In genomic region chr7:143380264-143380645, GRCh38 we compare ENCODE assay signal across 8 cellular contexts. TPM values are rescaled to one million over a fixed set of nuclear protein-coding genes. Genes with fewer than 3 reads are reported as not detected.
DNase-seq lines count a peak whose midpoint lies in the region; ATAC-seq, FAIRE-seq and TF ChIP-seq lines count a peak whose summit lies in the region.

No MANE protein-coding gene starts in this region.

- in situ Hi-C loops in HepG2 (cut with HindIII; ENCODE audit: extremely low pct_ligation_motif_present, low pct_unique_long_range_greater_than_20kb), result loop anchor here (5.0 to 25.0 kb wide), 2 partner anchors 37 to 532 kb away; partner anchors contain the start of gene TCAF1

- TF ChIP-seq POLR2A in HepG2 (IDR thresholded peaks at IDR 0.05; ENCODE audit: insufficient read depth in 1 of 2, low read depth in 2 of 2, low read length in 2 of 2), result 0 out of 4 replicates have a peak, but pooled peaks of 1 of the 2 experiments have one; percentile 5

- intact Hi-C loops in HepG2 (cut with micrococcal nuclease; ENCODE audit: unreplicated experiment), result loop anchor here (1.0 to 2.0 kb wide), 3 partner anchors 29 to 95 kb away; partner anchors contain the start of genes EPHA1 and TMEM139

- CTCF ChIA-PET in activated CD4-positive, alpha-beta T cell treated with anti-CD3 and anti-CD28 coated beads, Interleukin-2, amount 10 ng/mL, durations not matched to agents 7 days and 5 days (lab: Charles Lee), result interaction anchor here (0.6 to 3.5 kb wide), 35 partner anchors 9 to 864 kb away, joined by 3 to 31 read pairs (median 5); partner anchors contain the start of genes CLCN1 and GSTK1
- CTCF ChIA-PET in HepG2 (lab: Yijun Ruan, JAX; ENCODE audit: low intra/inter-chr PET ratio, low total read pairs), result interaction anchor here (0.7 to 2.8 kb wide), 2 partner anchors 29 to 36 kb away, joined by 3 to 24 read pairs; no protein-coding TSS in a partner anchor

- H3K36me3 ChIP-seq in HepG2 (replicated peaks in 1 of 2; ENCODE audit: control insufficient read depth in 1 of 2, insufficient read depth in 2 of 2, low read length in 2 of 2), result peaks cover 0 to 2% of the 10 kb centered on the region in 2 experiments; a peak in 1 of 5 replicates

- DNase-seq in AG09319 (ENCODE audit: extremely low read depth, low read depth) (peak; percentile 76), NCI-H345 treated with DMSO at 0.1 percent for 48 hours (lab: John Stamatoyannopoulos, UW; ENCODE audit: unreplicated experiment) (peak; percentile 70), dedifferentiated amniotic fluid mesenchymal stem cell (ENCODE audit: extremely low spot score) (peak; percentile 90), HepG2 (ENCODE audit: low spot score) (peak; percentile 61)
- DNase-seq in activated CD4-positive, alpha-beta T cell treated with anti-CD3 and anti-CD28 coated beads, Interleukin-2, amount 10 ng/mL, durations not matched to agents 7 days and 5 days, result peak; percentile 88
- DNase-seq in stimulated activated CD4-positive, alpha-beta T cell treated with anti-CD3 and anti-CD28 coated beads, Interleukin-2, amount 100 ng/mL, for 4 hours (ENCODE audit: low read depth), result peak; percentile 77

- FAIRE-seq in HepG2 (lab: Jason Lieb, UNC), result no peak

- TF ChIP-seq CTCF in AG09319 (IDR thresholded peaks at IDR 0.05; ENCODE audit: low read depth, low read length) (peak; percentile 83), HepG2 (CRISPR knock-in tag; IDR thresholded peaks at IDR 0.05) (peak; percentile 80)

- H3K9ac ChIP-seq in HepG2 (ENCODE audit: insufficient read depth, low read depth, low read length), result peak overlapping the region; percentile 88

- H3K4me3 Mint-ChIP-seq in activated CD4-positive, alpha-beta T cell treated with anti-CD3 and anti-CD28 coated beads, Interleukin-2, amount 10 ng/mL, durations not matched to agents 7 days and 5 days, result peak overlapping the region; percentile 84

- BruUV-seq in HepG2 (replicated peaks; lab: Mats Ljungman, UMichigan), result no TSS peak

- peaks cover 42% of the 10 kb centered on the region for H3K4me1 Mint-ChIP-seq in activated CD4-positive, alpha-beta T cell treated with anti-CD3 and anti-CD28 coated beads, Interleukin-2, amount 10 ng/mL, durations not matched to agents 7 days and 5 days

- POLR2A ChIA-PET in activated CD4-positive, alpha-beta T cell treated with anti-CD3 and anti-CD28 coated beads, Interleukin-2, amount 10 ng/mL, durations not matched to agents 7 days and 5 days (lab: Charles Lee), result no interaction called here
- POLR2A ChIA-PET in HepG2 (lab: Yijun Ruan, JAX), result interaction anchor here (0.8 to 2.2 kb wide), 6 partner anchors 11 to 117 kb away, joined by 3 to 17 read pairs (median 10); partner anchors contain the start of genes CASP2, EPHA1 and GSTK1

- peaks cover 5% of the 10 kb centered on the region; the same call in 1 of the 2 replicates for H4K20me1 ChIP-seq in HepG2 (ENCODE audit: insufficient read depth, low read length)

- TF ChIP-seq EP300 in HepG2 (IDR thresholded peaks at IDR 0.05; ENCODE audit: low read depth in 2 of 2, low read length in 2 of 2), result no peak
- TF ChIP-seq EP300 in HepG2 (CRISPR knock-in tag; IDR thresholded peaks at IDR 0.05; ENCODE audit: borderline replicate concordance), result no peak

- WGBS in HepG2 (ENCODE audit: low lambda C conversion rate), result 0% methylated on average over 9 of the region's 35 CpGs

- peaks cover 9% of the 10 kb centered on the region for H3K36me3 Mint-ChIP-seq in activated CD4-positive, alpha-beta T cell treated with anti-CD3 and anti-CD28 coated beads, Interleukin-2, amount 10 ng/mL, durations not matched to agents 7 days and 5 days (ENCODE audit: low read depth)

- ATAC-seq in GM18907 (IDR thresholded peaks at IDR 0.05; ENCODE audit: unreplicated experiment) (peak; percentile 69), HG03139 (IDR thresholded peaks at IDR 0.05; ENCODE audit: unreplicated experiment) (peak; percentile 45), HepG2 (peak; percentile 73)

- H3K9me3 Mint-ChIP-seq in activated CD4-positive, alpha-beta T cell treated with anti-CD3 and anti-CD28 coated beads, Interleukin-2, amount 10 ng/mL, durations not matched to agents 7 days and 5 days, result no peaks in the 10 kb centered on the region

- TF ChIP-seq RAD21 in HepG2 (CRISPR knock-in tag; IDR thresholded peaks at IDR 0.05), result peak; percentile 60; the same call in 1 of the 2 replicates

- H3K79me2 ChIP-seq in HepG2 (ENCODE audit: insufficient read depth, low read length), result peaks cover 12% of the 10 kb centered on the region

- H2AFZ ChIP-seq in HepG2 (ENCODE audit: low read length), result peak overlapping the region; percentile 54

- peaks cover 47% of the 10 kb centered on the region for H3K4me1 ChIP-seq in HepG2 (ENCODE audit: insufficient read depth, low read length)

- H3K27me3 ChIP-seq in HepG2 (ENCODE audit: control insufficient read depth in 1 of 2, insufficient read depth in 2 of 2, low read length in 2 of 2), result no peaks in the 10 kb centered on the region

- H3K4me3 ChIP-seq in HepG2 (replicated peaks in 1 of 3; ENCODE audit: insufficient read depth in 1 of 3, low read depth in 2 of 3, low read length in 3 of 3), result peak overlapping the region; percentile 94 to 98 (median 98)

- peak overlapping the region; percentile 81 for H3K4me2 ChIP-seq in HepG2 (ENCODE audit: low read depth, low read length)

- H3K27ac Mint-ChIP-seq in activated CD4-positive, alpha-beta T cell treated with anti-CD3 and anti-CD28 coated beads, Interleukin-2, amount 10 ng/mL, durations not matched to agents 7 days and 5 days, result peak overlapping the region; percentile 93

- no peaks in the 10 kb centered on the region for H3K9me3 ChIP-seq in HepG2 (ENCODE audit: low read length)

- peak overlapping the region; percentile 89 for H3K27ac ChIP-seq in HepG2 (ENCODE audit: extremely low read length, insufficient read depth, low read length)

- H3K27me3 Mint-ChIP-seq in activated CD4-positive, alpha-beta T cell treated with anti-CD3 and anti-CD28 coated beads, Interleukin-2, amount 10 ng/mL, durations not matched to agents 7 days and 5 days, result no peaks in the 10 kb centered on the region

RNA-seq across cellular contexts. Expression of gene ZYX, which starts 0.9 kb away (rescaled TPM):
- total RNA-seq in activated CD4-positive, alpha-beta T cell treated with anti-CD3 and anti-CD28 coated beads, Interleukin-2, amount 10 ng/mL, durations not matched to agents 7 days and 5 days, result 100 to 1,000 TPM; 189 TPM
- total RNA-seq in HepG2 (2016; rRNA removed; fragmentation: Illumina TruSeq; extraction: Trizol), result 13.1 and 13.7 TPM in 2 replicates
- 4.5 and 5.0 TPM in 2 replicates for total RNA-seq in HepG2 (2016; cell fraction: cytosol; rRNA removed; fragmentation: Illumina TruSeq; extraction: Trizol; ENCODE audit: low read depth)
- 13.1 and 14.8 TPM in 2 replicates for total RNA-seq in HepG2 (2016; cell fraction: insoluble cytoplasmic fraction; rRNA removed; fragmentation: Illumina TruSeq; extraction: Trizol)
- total RNA-seq in HepG2 (2016; cell fraction: membrane; rRNA removed; fragmentation: Illumina TruSeq; extraction: Trizol), result 14.4 and 16.8 TPM in 2 replicates
- 17.7 and 17.8 TPM in 2 replicates for total RNA-seq in HepG2 (2016; cell fraction: nucleus; rRNA removed; fragmentation: Illumina TruSeq; extraction: Trizol)
- 9.9 and 10.5 TPM in 2 replicates for polyA plus RNA-seq in HepG2 (2011; rRNA removed)
- polyA plus RNA-seq in HepG2 (2011; cell fraction: cytosol; rRNA removed), result 5.3 and 6.8 TPM in 2 replicates
- 39.4 and 48.1 TPM in 2 replicates for polyA plus RNA-seq in HepG2 (2011; cell fraction: nucleus; rRNA removed)
- polyA plus RNA-seq in HepG2 (2012), result 28.9 and 45.1 TPM in 2 replicates
- polyA plus RNA-seq in HepG2 (2016; cell fraction: cytosol; fragmentation: Illumina TruSeq; extraction: Trizol; ENCODE audit: low read depth), result 21.1 and 21.6 TPM in 2 replicates
- polyA plus RNA-seq in HepG2 (2016; cell fraction: insoluble cytoplasmic fraction; fragmentation: Illumina TruSeq; extraction: Trizol; ENCODE audit: low read depth), result 42.5 and 68.7 TPM in 2 replicates
- polyA plus RNA-seq in HepG2 (2016; cell fraction: membrane; fragmentation: Illumina TruSeq; extraction: Trizol; ENCODE audit: low read depth), result 38.4 and 41.1 TPM in 2 replicates
- polyA plus RNA-seq in HepG2 (2016; cell fraction: nucleus; fragmentation: Illumina TruSeq; extraction: Trizol; ENCODE audit: insufficient read depth, low read depth), result 65.4 and 70.0 TPM in 2 replicates
- 21.6 and 35.6 TPM in 2 replicates for polyA minus RNA-seq in HepG2 (2011; rRNA and poly(A)+ RNA removed; ENCODE audit: low replicate concordance)
- polyA minus RNA-seq in HepG2 (2011; cell fraction: cytosol; rRNA and poly(A)+ RNA removed), result 17.9 and 21.7 TPM in 2 replicates
- polyA minus RNA-seq in HepG2 (2011; cell fraction: nucleus; rRNA and poly(A)+ RNA removed), result 22.5 and 32.2 TPM in 2 replicates

RNA-seq across cellular contexts. Expression of gene FAM131B, which starts 17.7 kb away (rescaled TPM):
- under 1 TPM; 0.29 to 0.30 TPM for total RNA-seq in activated CD4-positive, alpha-beta T cell treated with anti-CD3 and anti-CD28 coated beads, Interleukin-2, amount 10 ng/mL, durations not matched to agents 7 days and 5 days
- 0.07 TPM in 1 of 2 replicates, not detected in the other for total RNA-seq in HepG2 (2016; rRNA removed; fragmentation: Illumina TruSeq; extraction: Trizol)
- not detected in 2 replicates for total RNA-seq in HepG2 (2016; cell fraction: cytosol; rRNA removed; fragmentation: Illumina TruSeq; extraction: Trizol; ENCODE audit: low read depth)
- total RNA-seq in HepG2 (2016; cell fraction: insoluble cytoplasmic fraction; rRNA removed; fragmentation: Illumina TruSeq; extraction: Trizol), result 0.15 TPM in 1 of 2 replicates, not detected in the other
- not detected in 2 replicates for total RNA-seq in HepG2 (2016; cell fraction: membrane; rRNA removed; fragmentation: Illumina TruSeq; extraction: Trizol)
- total RNA-seq in HepG2 (2016; cell fraction: nucleus; rRNA removed; fragmentation: Illumina TruSeq; extraction: Trizol), result not detected in 2 replicates
- polyA plus RNA-seq in HepG2 (2011; rRNA removed), result not detected in 2 replicates
- polyA plus RNA-seq in HepG2 (2011; cell fraction: cytosol; rRNA removed), result not detected in 2 replicates
- polyA plus RNA-seq in HepG2 (2011; cell fraction: nucleus; rRNA removed), result not detected in 2 replicates
- polyA plus RNA-seq in HepG2 (2012), result not detected in 2 replicates
- polyA plus RNA-seq in HepG2 (2016; cell fraction: cytosol; fragmentation: Illumina TruSeq; extraction: Trizol; ENCODE audit: low read depth), result not detected in 2 replicates
- not detected in 2 replicates for polyA plus RNA-seq in HepG2 (2016; cell fraction: insoluble cytoplasmic fraction; fragmentation: Illumina TruSeq; extraction: Trizol; ENCODE audit: low read depth)
- not detected in 2 replicates for polyA plus RNA-seq in HepG2 (2016; cell fraction: membrane; fragmentation: Illumina TruSeq; extraction: Trizol; ENCODE audit: low read depth)
- not detected in 2 replicates for polyA plus RNA-seq in HepG2 (2016; cell fraction: nucleus; fragmentation: Illumina TruSeq; extraction: Trizol; ENCODE audit: insufficient read depth, low read depth)
- polyA minus RNA-seq in HepG2 (2011; rRNA and poly(A)+ RNA removed; ENCODE audit: low replicate concordance), result 0.54 TPM in 1 of 2 replicates, not detected in the other
- polyA minus RNA-seq in HepG2 (2011; cell fraction: cytosol; rRNA and poly(A)+ RNA removed), result not detected in 2 replicates
- not detected in 2 replicates for polyA minus RNA-seq in HepG2 (2011; cell fraction: nucleus; rRNA and poly(A)+ RNA removed)

RNA-seq across cellular contexts. Expression of gene EPHA1, which starts 28.4 kb away (rescaled TPM):
- 10 to 100 TPM; 10.0 to 11.4 TPM for total RNA-seq in activated CD4-positive, alpha-beta T cell treated with anti-CD3 and anti-CD28 coated beads, Interleukin-2, amount 10 ng/mL, durations not matched to agents 7 days and 5 days
- total RNA-seq in HepG2 (2016; rRNA removed; fragmentation: Illumina TruSeq; extraction: Trizol), result 7.7 and 17.1 TPM in 2 replicates
- 2.7 and 3.2 TPM in 2 replicates for total RNA-seq in HepG2 (2016; cell fraction: cytosol; rRNA removed; fragmentation: Illumina TruSeq; extraction: Trizol; ENCODE audit: low read depth)
- total RNA-seq in HepG2 (2016; cell fraction: insoluble cytoplasmic fraction; rRNA removed; fragmentation: Illumina TruSeq; extraction: Trizol), result 7.0 and 14.9 TPM in 2 replicates
- total RNA-seq in HepG2 (2016; cell fraction: membrane; rRNA removed; fragmentation: Illumina TruSeq; extraction: Trizol), result 5.7 and 6.3 TPM in 2 replicates
- 14.0 and 17.5 TPM in 2 replicates for total RNA-seq in HepG2 (2016; cell fraction: nucleus; rRNA removed; fragmentation: Illumina TruSeq; extraction: Trizol)
- 4.6 and 8.1 TPM in 2 replicates for polyA plus RNA-seq in HepG2 (2011; rRNA removed)
- 4.3 and 5.5 TPM in 2 replicates for polyA plus RNA-seq in HepG2 (2011; cell fraction: cytosol; rRNA removed)
- polyA plus RNA-seq in HepG2 (2011; cell fraction: nucleus; rRNA removed), result 9.8 and 14.1 TPM in 2 replicates
- 4.8 and 5.8 TPM in 2 replicates for polyA plus RNA-seq in HepG2 (2012)
- polyA plus RNA-seq in HepG2 (2016; cell fraction: cytosol; fragmentation: Illumina TruSeq; extraction: Trizol; ENCODE audit: low read depth), result 1.9 and 2.5 TPM in 2 replicates
- 4.8 and 8.3 TPM in 2 replicates for polyA plus RNA-seq in HepG2 (2016; cell fraction: insoluble cytoplasmic fraction; fragmentation: Illumina TruSeq; extraction: Trizol; ENCODE audit: low read depth)
- 2.9 and 3.6 TPM in 2 replicates for polyA plus RNA-seq in HepG2 (2016; cell fraction: membrane; fragmentation: Illumina TruSeq; extraction: Trizol; ENCODE audit: low read depth)
- polyA plus RNA-seq in HepG2 (2016; cell fraction: nucleus; fragmentation: Illumina TruSeq; extraction: Trizol; ENCODE audit: insufficient read depth, low read depth), result 17.9 and 25.7 TPM in 2 replicates
- polyA minus RNA-seq in HepG2 (2011; rRNA and poly(A)+ RNA removed; ENCODE audit: low replicate concordance), result 0.07 and 13.9 TPM in 2 replicates
- 4.2 and 4.4 TPM in 2 replicates for polyA minus RNA-seq in HepG2 (2011; cell fraction: cytosol; rRNA and poly(A)+ RNA removed)
- polyA minus RNA-seq in HepG2 (2011; cell fraction: nucleus; rRNA and poly(A)+ RNA removed), result 8.0 and 8.8 TPM in 2 replicates

Comparison
In these comparisons a context has a peak if more than half of its experiments do, and no peak if none do; other contexts are left out.
1. Peak in every context shown above with its lines: DNase-seq, ATAC-seq, H3K4me3 ChIP-seq and H3K27ac ChIP-seq.
2. RNA of gene ZYX, which starts 0.9 kb away (total RNA-seq): 189 TPM in activated CD4-positive, alpha-beta T cell treated with anti-CD3 and anti-CD28 coated beads, Interleukin-2, amount 10 ng/mL, durations not matched to agents 7 days and 5 days; 4.5 to 17.8 TPM in HepG2; every median in the first group is over 10 times any median in the second.